Comparison of ENCODE assay signal across 8 cellular contexts in the genomic region with DNA sequence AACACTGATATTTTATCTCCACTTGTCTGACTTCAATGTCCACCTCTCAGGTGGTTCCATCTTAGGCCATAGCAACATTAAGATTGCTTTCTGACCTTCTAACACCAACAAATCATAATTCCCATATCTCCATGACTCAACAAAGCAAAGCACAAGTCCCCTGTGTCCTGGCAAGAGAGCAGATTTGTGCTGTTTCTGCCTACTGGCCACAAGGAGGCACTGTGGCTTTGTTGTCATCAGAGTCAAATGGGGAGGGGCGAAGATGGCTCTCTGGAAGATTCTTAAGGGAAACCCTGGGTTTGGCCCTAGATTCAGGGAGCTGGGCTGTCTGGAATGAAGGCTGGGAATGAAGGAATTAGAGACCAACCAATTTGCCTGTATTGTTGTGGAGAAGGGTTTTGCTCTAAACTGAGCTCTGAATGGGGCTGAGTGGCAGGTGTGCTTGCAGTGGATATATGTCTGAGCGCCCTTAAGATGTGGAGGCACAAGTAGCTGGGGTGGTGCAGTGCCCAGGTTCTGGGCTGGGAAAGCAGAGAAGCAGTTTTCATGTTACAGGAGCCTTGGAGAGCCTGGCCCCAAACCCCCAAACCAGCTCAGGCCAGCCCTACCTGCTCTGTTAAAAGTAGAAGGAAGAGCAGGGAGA.
DNase-seq lines count a peak whose midpoint lies in the region; ATAC-seq and TF ChIP-seq lines count a peak whose summit lies in the region.

No MANE protein-coding gene starts in this region.

- ATAC-seq in GM19324 (IDR thresholded peaks at IDR 0.05; ENCODE audit: low FRiP score, unreplicated experiment) (peak; percentile 64), HG03196 (IDR thresholded peaks at IDR 0.05; ENCODE audit: unreplicated experiment) (peak; percentile 75)

- no peaks in the 10 kb centered on the region for H3K9me2 ChIP-seq in DOHH2 (replicated peaks; ENCODE audit: control insufficient read depth, low read length)

- H3F3A ChIP-seq in DOHH2 (ENCODE audit: control insufficient read depth, insufficient read depth), result no peaks in the 10 kb centered on the region

- H3K4me3 ChIP-seq in DOHH2 (ENCODE audit: low read length) (no peak overlapping the region), SJSA1 (no peak overlapping the region), choroid plexus epithelial cell (ENCODE audit: low read depth, low read length) (no peak overlapping the region)

- H3K4me1 ChIP-seq in DOHH2 (ENCODE audit: control insufficient read depth, low read length) (no peaks in the 10 kb centered on the region), SJSA1 (replicated peaks) (peaks cover 10% of the 10 kb centered on the region)

- peaks cover 8% of the 10 kb centered on the region; the same call in 1 of the 2 replicates for H3K27me3 ChIP-seq in DOHH2 (ENCODE audit: control insufficient read depth, low read length)
- no peaks in the 10 kb centered on the region for H3K27me3 ChIP-seq in SJSA1 (replicated peaks)

- H3K79me2 ChIP-seq in DOHH2 (ENCODE audit: control insufficient read depth, low read length), result no peaks in the 10 kb centered on the region

- DNase-seq in SJSA1 (ENCODE audit: low read depth in 1 of 2, low spot score in 2 of 2) (peak; percentile 40 to 60), choroid plexus epithelial cell (ENCODE audit: low read depth) (peak; percentile 85), myocyte (ENCODE audit: low read depth) (peak; percentile 76), NCI-H774 (lab: John Stamatoyannopoulos, UW) (no peak), middle frontal gyrus (ENCODE audit: extremely low spot score, low spot score) (no peak)

- H4K20me1 ChIP-seq in DOHH2 (ENCODE audit: control insufficient read depth, insufficient read depth, low read depth, low read length), result no peaks in the 10 kb centered on the region

- H3K36me3 ChIP-seq in DOHH2 (ENCODE audit: control insufficient read depth, low read length) (no peaks in the 10 kb centered on the region), SJSA1 (no peaks in the 10 kb centered on the region)

- peak; percentile 98 for TF ChIP-seq CTCF in DOHH2 (IDR thresholded peaks at IDR 0.05; ENCODE audit: low read depth, low read length, poor library complexity, severe bottlenecking)
- TF ChIP-seq CTCF in choroid plexus epithelial cell (conservative IDR thresholded peaks at IDR 0.05; ENCODE audit: low read depth, low read length), result peak; percentile 93

- no peaks in the 10 kb centered on the region for H3K9me3 ChIP-seq in DOHH2 (ENCODE audit: control insufficient read depth, insufficient read depth, low read length)
- no peaks in the 10 kb centered on the region for H3K9me3 ChIP-seq in SJSA1 (replicated peaks)

- H3K4me2 ChIP-seq in DOHH2 (ENCODE audit: low read length), result no peak overlapping the region

- H3K27ac ChIP-seq in DOHH2 (ENCODE audit: low read depth, low read length) (no peak overlapping the region), SJSA1 (no peak overlapping the region)

Comparison
In these comparisons a context has a peak if more than half of its experiments do, and no peak if none do; other contexts are left out.
1. DNase-seq: peak in SJSA1 (2 of 2), choroid plexus epithelial cell (single experiment) and myocyte (single experiment); none in NCI-H774 (single experiment) and middle frontal gyrus (single experiment).